In the genomic region with DNA sequence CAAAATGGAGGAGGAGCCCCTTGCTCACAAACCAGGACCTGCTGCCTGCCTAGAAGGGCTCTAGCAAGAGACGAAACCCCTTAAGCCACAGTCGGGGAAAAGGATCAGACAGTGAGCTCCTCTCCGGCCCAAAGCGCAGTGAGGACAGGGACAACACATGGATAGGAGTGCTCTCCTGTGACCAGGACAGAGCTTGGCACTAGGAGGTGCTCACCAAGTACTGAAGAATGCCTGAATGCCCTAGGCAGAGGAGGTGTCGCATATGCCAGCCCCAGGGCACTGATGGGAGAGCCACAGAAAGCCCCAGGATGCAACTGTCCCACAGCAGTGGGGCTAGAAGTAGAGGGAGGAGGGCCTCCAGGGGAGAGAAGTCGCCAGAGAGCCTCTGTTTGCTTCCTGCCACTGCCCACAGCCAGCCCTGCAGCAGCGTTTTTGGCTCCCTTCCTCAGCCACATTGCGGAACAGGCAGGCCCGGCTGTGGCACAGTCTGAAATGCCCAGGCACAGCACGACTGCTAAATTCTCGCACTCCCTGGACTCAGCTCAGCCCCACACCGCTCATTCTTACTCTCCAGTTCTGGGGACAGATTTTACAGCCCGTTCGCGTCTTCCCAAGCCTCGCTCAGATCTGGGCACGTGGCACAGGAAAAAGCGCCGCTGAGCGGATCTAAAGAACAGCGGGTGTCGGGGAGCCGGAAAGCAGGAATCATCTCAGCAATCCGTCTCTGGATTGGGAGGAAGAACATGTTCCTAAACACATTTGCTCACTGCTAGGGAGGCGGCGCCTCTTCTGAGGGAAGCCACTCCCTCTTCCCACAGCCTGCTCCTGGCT, we compare ENCODE assay signal across 17 cellular contexts.
DNase-seq lines count a peak whose midpoint lies in the region; ATAC-seq, FAIRE-seq and TF ChIP-seq lines count a peak whose summit lies in the region.
"Had no signal": no experiment of that assay in that cellular context is flagged by ENCODE, and none has a peak within 500 bp of the region (broad histone marks: within the 10 kb centered on the region; RNA-seq: fewer than 3 reads in every experiment).

No MANE protein-coding gene starts in this region.

- H2AFZ ChIP-seq in astrocyte (ENCODE audit: low read depth, low read length): peak overlapping the region; percentile 67

- no peak for FAIRE-seq in astrocyte (lab: Jason Lieb, UNC)

- H3K36me3 Mint-ChIP-seq in astrocyte (ENCODE audit: low read depth, unreplicated experiment): no peaks in the 10 kb centered on the region
- H3K36me3 Mint-ChIP-seq: activated naive CD8-positive, alpha-beta T cell treated with anti-CD3 and anti-CD28 coated beads for 36 hours had no signal

- H3K9me3 Mint-ChIP-seq in astrocyte (ENCODE audit: unreplicated experiment): peaks cover 3% of the 10 kb centered on the region
- H3K9me3 Mint-ChIP-seq: activated naive CD8-positive, alpha-beta T cell treated with anti-CD3 and anti-CD28 coated beads for 36 hours had no signal

- intact Hi-C loops in left lung (cut with DNase I): no loop called here

- no peaks in the 10 kb centered on the region for H3K36me3 ChIP-seq in astrocyte (ENCODE audit: insufficient read depth, low read length)
- H3K36me3 ChIP-seq in left lung: no peaks in the 10 kb centered on the region

- peak; percentile 16 for DNase-seq in GM03348 (ENCODE audit: low spot score)
- no peak for DNase-seq in astrocyte (ENCODE audit: low read depth)
- DNase-seq in left lung: no peak
- peak; percentile 69 for DNase-seq in superior temporal gyrus (ENCODE audit: extremely low spot score)
- DNase-seq in NCI-H526 (lab: John Stamatoyannopoulos, UW): no peak
- DNase-seq in HUDEP-2 (lab: John Stamatoyannopoulos, UW; ENCODE audit: unreplicated experiment in 76 of 76): no peak
- DNase-seq: activated CD8-positive, alpha-beta memory T cell treated with anti-CD3 and anti-CD28 coated beads for 24 hours; activated naive CD8-positive, alpha-beta T cell treated with anti-CD3 and anti-CD28 coated beads for 36 hours; DMS 273 treated with DMSO at 0.1 percent for 48 hours; effector CD8-positive, alpha-beta T cell; glutamatergic neuron; mesenchymal stem cell; NCI-H446; T1000 had no signal

- ATAC-seq in left lung: peak; percentile 49
- ATAC-seq in GM19351 (IDR thresholded peaks at IDR 0.05; ENCODE audit: unreplicated experiment): no peak
- ATAC-seq in GM21723 (IDR thresholded peaks at IDR 0.05; ENCODE audit: unreplicated experiment): no peak

- H3K27ac ChIP-seq in astrocyte (ENCODE audit: low read depth, low read length) (no peak overlapping the region), left lung (no peak overlapping the region)
- H3K27ac ChIP-seq: KMS-11 had no signal

- H3K4me3 ChIP-seq in astrocyte (ENCODE audit: insufficient read depth, low read depth, low read length) (no peak overlapping the region), left lung (no peak overlapping the region)

- peaks cover 5% of the 10 kb centered on the region for H3K27me3 Mint-ChIP-seq in astrocyte (ENCODE audit: low read depth, unreplicated experiment)
- H3K27me3 Mint-ChIP-seq: activated naive CD8-positive, alpha-beta T cell treated with anti-CD3 and anti-CD28 coated beads for 36 hours had no signal

- H3K4me2 ChIP-seq in astrocyte (ENCODE audit: low read length): peak overlapping the region; percentile 46
- H3K4me2 ChIP-seq: KMS-11 had no signal

- H3K4me1 ChIP-seq in astrocyte (ENCODE audit: insufficient read depth, low read length) (peaks cover 18% of the 10 kb centered on the region), left lung (peaks cover 0 to 7% of the 10 kb centered on the region in 2 donors)

- H3K79me2 ChIP-seq in astrocyte (ENCODE audit: insufficient read depth, low read length): no peaks in the 10 kb centered on the region

- H4K20me1 ChIP-seq in astrocyte (ENCODE audit: insufficient read depth, low read length): no peaks in the 10 kb centered on the region

- H3K27ac Mint-ChIP-seq in astrocyte (ENCODE audit: unreplicated experiment): no peak overlapping the region
- H3K27ac Mint-ChIP-seq: activated naive CD8-positive, alpha-beta T cell treated with anti-CD3 and anti-CD28 coated beads for 36 hours had no signal

- no peak overlapping the region for H3K9ac ChIP-seq in astrocyte (ENCODE audit: low read length)
- H3K9ac ChIP-seq: KMS-11 had no signal

- no peak overlapping the region for H3K4me3 Mint-ChIP-seq in astrocyte (ENCODE audit: unreplicated experiment)
- H3K4me3 Mint-ChIP-seq: activated naive CD8-positive, alpha-beta T cell treated with anti-CD3 and anti-CD28 coated beads for 36 hours had no signal

- peaks cover 15% of the 10 kb centered on the region for H3K4me1 Mint-ChIP-seq in astrocyte (ENCODE audit: low read depth, unreplicated experiment)
- H3K4me1 Mint-ChIP-seq: activated naive CD8-positive, alpha-beta T cell treated with anti-CD3 and anti-CD28 coated beads for 36 hours had no signal

- H3K9me3 ChIP-seq in astrocyte (ENCODE audit: insufficient read depth, low read depth, low read length) (no peaks in the 10 kb centered on the region), left lung (no peaks in the 10 kb centered on the region)

- TF ChIP-seq CTCF in astrocyte (IDR thresholded peaks at IDR 0.05; ENCODE audit: insufficient read depth, low read depth, low read length) (no peak), left lung (IDR thresholded peaks at IDR 0.05) (no peak)

- H3K27me3 ChIP-seq in astrocyte (ENCODE audit: insufficient read depth, low read length) (no peaks in the 10 kb centered on the region), left lung (no peaks in the 10 kb centered on the region)

Comparison
In these comparisons a context has a peak if more than half of its experiments do, and no peak if none do; other contexts are left out.
1. DNase-seq: peak in GM03348 (single experiment) and superior temporal gyrus (single experiment); none in astrocyte (single experiment), left lung (0 of 2), NCI-H526 (0 of 2) and HUDEP-2 (0 of 76).